ENCODE assay signal across 13 cellular contexts in the genomic region with DNA sequence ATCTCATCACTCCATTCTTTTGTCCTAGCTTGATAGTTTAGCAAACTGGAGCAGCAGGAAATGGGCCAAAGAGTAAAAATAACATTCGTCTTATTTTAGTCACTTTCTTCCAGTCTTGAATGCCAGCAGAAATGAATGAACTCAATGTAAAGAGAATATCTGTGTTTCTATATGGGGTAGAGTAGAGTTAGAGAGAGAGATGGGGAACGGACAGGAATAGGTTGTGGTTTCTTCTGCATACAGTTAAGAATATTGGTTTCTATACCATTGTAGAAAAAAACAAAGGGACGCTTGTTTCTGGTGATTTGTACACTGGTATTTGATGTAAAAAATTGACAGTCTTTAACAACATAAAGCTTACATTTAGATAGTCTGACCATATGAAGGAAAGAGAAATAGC. TPM values are rescaled to one million over a fixed set of nuclear protein-coding genes. Genes with fewer than 3 reads are reported as not detected.
DNase-seq lines count a peak whose midpoint lies in the region; ATAC-seq, FAIRE-seq and TF ChIP-seq lines count a peak whose summit lies in the region.
"Had no signal": no experiment of that assay in that cellular context is flagged by ENCODE, and none has a peak within 500 bp of the region (broad histone marks: within the 10 kb centered on the region; RNA-seq: fewer than 3 reads in every experiment).

No MANE protein-coding gene starts in this region.

- in situ Hi-C loops in KBM-7 (cut with MboI; ENCODE audit: low pct_unique_long_range_greater_than_20kb, low sequenced_read_pairs), result no loop called here

- H3K4me3 Mint-ChIP-seq in T-helper 1 cell treated with Interleukin-12 subunit alpha and Interleukin-12 subunit beta and Interleukin-4 antibody, amounts not matched to agents 30 μg/mL and 1 μg/mL, for 36 hours, result peak overlapping the region; percentile 86
- peak overlapping the region; percentile 3 to 60 (median 46) for H3K4me3 Mint-ChIP-seq in naive B cell
- H3K4me3 Mint-ChIP-seq: nephron progenitor cell had no signal

- no peak for FAIRE-seq in D721Med (lab: Jason Lieb, UNC)
- FAIRE-seq: bronchial epithelial cell had no signal

- ATAC-seq in GM21576 (IDR thresholded peaks at IDR 0.05; ENCODE audit: unreplicated experiment), result peak; percentile 69
- no peak for ATAC-seq in naive B cell (ENCODE audit: low read depth in 2 of 2)
- no peak for ATAC-seq in HG03457 (IDR thresholded peaks at IDR 0.05; ENCODE audit: unreplicated experiment)

- H3K27ac Mint-ChIP-seq in T-helper 1 cell treated with Interleukin-12 subunit alpha and Interleukin-12 subunit beta and Interleukin-4 antibody, amounts not matched to agents 30 μg/mL and 1 μg/mL, for 36 hours, result peak overlapping the region; percentile 95
- H3K27ac Mint-ChIP-seq in naive B cell, result peak overlapping the region in 5 of 6 donors; percentile 55 to 89 (median 79)
- H3K27ac Mint-ChIP-seq: nephron progenitor cell had no signal

- no peak for DNase-seq in T-helper 1 cell
- peak; percentile 42 for DNase-seq in KBM-7
- DNase-seq in naive B cell, result no peak
- no peak for DNase-seq in stimulated activated naive CD4-positive, alpha-beta T cell (lab: John Stamatoyannopoulos, UW)
- DNase-seq in D721Med (ENCODE audit: insufficient read length, low spot score), result no peak
- DNase-seq: DMS79 treated with DMSO at 0.1 percent for 48 hours, NCI-H2227 treated with DMSO at 0.1 percent for 48 hours, nephron progenitor cell, SJCRH30 had no signal

- peaks cover 45% of the 10 kb centered on the region for H3K36me3 Mint-ChIP-seq in T-helper 1 cell treated with Interleukin-12 subunit alpha and Interleukin-12 subunit beta and Interleukin-4 antibody, amounts not matched to agents 30 μg/mL and 1 μg/mL, for 36 hours (ENCODE audit: low read depth)
- peaks cover 8 to 16% of the 10 kb centered on the region in 2 donors for H3K36me3 Mint-ChIP-seq in naive B cell

- TF ChIP-seq CTCF in D721Med (IDR thresholded peaks at IDR 0.05; ENCODE audit: insufficient read depth, missing control alignments), result no peak

- no peaks in the 10 kb centered on the region for H3K9me3 Mint-ChIP-seq in T-helper 1 cell treated with Interleukin-12 subunit alpha and Interleukin-12 subunit beta and Interleukin-4 antibody, amounts not matched to agents 30 μg/mL and 1 μg/mL, for 36 hours
- peaks cover 0 to 1% (median 0%) of the 10 kb centered on the region in 7 donors for H3K9me3 Mint-ChIP-seq in naive B cell

- H3K27me3 Mint-ChIP-seq in T-helper 1 cell treated with Interleukin-12 subunit alpha and Interleukin-12 subunit beta and Interleukin-4 antibody, amounts not matched to agents 30 μg/mL and 1 μg/mL, for 36 hours (ENCODE audit: low read depth), result no peaks in the 10 kb centered on the region
- H3K27me3 Mint-ChIP-seq in naive B cell, result no peaks in the 10 kb centered on the region

- peaks cover 61% of the 10 kb centered on the region for H3K4me1 Mint-ChIP-seq in T-helper 1 cell treated with Interleukin-12 subunit alpha and Interleukin-12 subunit beta and Interleukin-4 antibody, amounts not matched to agents 30 μg/mL and 1 μg/mL, for 36 hours (ENCODE audit: low read depth)
- peaks cover 38 to 66% (median 50%) of the 10 kb centered on the region in 3 donors for H3K4me1 Mint-ChIP-seq in naive B cell
- H3K4me1 Mint-ChIP-seq: nephron progenitor cell had no signal

RNA-seq across cellular contexts. Expression of gene GPR174, which starts 8.9 kb away (rescaled TPM):
- 10 to 100 TPM in 1 of 6 donors, 1 to 10 TPM in 5; 4.6 to 11.7 (median 7.4) TPM for polyA plus RNA-seq in naive B cell (ENCODE audit: low read depth in 6 of 6)
